28 cellular contexts compared by ENCODE assay signal in the genomic region with DNA sequence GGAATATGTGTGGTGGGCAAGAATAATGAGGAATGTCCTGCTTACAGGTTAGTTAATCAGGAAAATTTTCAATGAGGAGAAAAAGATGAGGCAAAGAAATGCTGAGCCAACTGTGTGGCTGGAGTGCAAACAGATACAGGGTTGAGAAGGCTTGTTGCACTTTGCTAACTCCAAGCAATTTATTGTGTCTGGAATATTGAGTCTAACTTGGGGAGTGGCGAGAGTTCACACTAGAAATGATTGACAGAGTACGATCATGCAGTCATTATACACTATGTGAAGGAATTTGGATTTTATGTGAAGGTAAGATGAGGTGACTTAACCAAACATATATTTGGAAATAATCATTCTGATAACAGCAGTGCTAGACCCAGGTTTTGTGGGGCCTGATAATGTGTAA.
"Had no signal": no experiment of that assay in that cellular context is flagged by ENCODE, and none has a peak within 500 bp of the region (broad histone marks: within the 10 kb centered on the region; RNA-seq: fewer than 3 reads in every experiment).

No MANE protein-coding gene starts in this region.

- H3K36me3 ChIP-seq: stomach, suprapubic skin, thoracic aorta, thyroid gland, tibial artery, tibial nerve, transverse colon, upper lobe of left lung, upper lobe of right lung, uterus, vagina had no signal

- H3K27me3 Mint-ChIP-seq: stimulated activated memory B cell treated with anti-CD40 and anti-IgM and Interleukin-4, amounts not matched to agents 10 μg/mL and 1 μg/mL and 100 μg/mL, for 72 hours; stimulated activated naive B cell treated with anti-CD40 and anti-IgM and Interleukin-4, amounts not matched to agents 10 μg/mL and 1 μg/mL and 100 μg/mL, for 72 hours; stimulated activated naive CD8-positive, alpha-beta T cell treated with anti-CD3 and anti-CD28 coated beads, Interleukin-15, Interleukin-2, amounts not matched to agents 100 ng/mL and 50 ng/mL, for 24 hours; type B pancreatic cell had no signal

- H3K4me1 Mint-ChIP-seq: stimulated activated effector memory CD8-positive, alpha-beta T cell treated with anti-CD3 and anti-CD28 coated beads, Interleukin-12 subunit alpha, Interleukin-12 subunit beta, amount 100 ng/mL, for 72 hours; stimulated activated memory B cell treated with anti-CD40 and anti-IgM and Interleukin-4, amounts not matched to agents 10 μg/mL and 1 μg/mL and 100 μg/mL, for 72 hours; stimulated activated naive B cell treated with anti-CD40 and anti-IgM and Interleukin-4, amounts not matched to agents 10 μg/mL and 1 μg/mL and 100 μg/mL, for 72 hours; stimulated activated naive CD8-positive, alpha-beta T cell treated with anti-CD3 and anti-CD28 coated beads, Interleukin-15, amount 100 ng/mL, for 72 hours had no signal

- H3K4me3 ChIP-seq: stomach, suprapubic skin, testis, thoracic aorta, thyroid gland, tibial artery, tibial nerve, transverse colon, upper lobe of left lung, upper lobe of right lung, uterus, vagina had no signal

- H3K4me3 Mint-ChIP-seq: stimulated activated effector memory CD8-positive, alpha-beta T cell treated with anti-CD3 and anti-CD28 coated beads, Interleukin-12 subunit alpha, Interleukin-12 subunit beta, amount 100 ng/mL, for 72 hours; stimulated activated memory B cell treated with anti-CD40 and anti-IgM and Interleukin-4, amounts not matched to agents 10 μg/mL and 1 μg/mL and 100 μg/mL, for 72 hours; stimulated activated naive B cell treated with anti-CD40 and anti-IgM and Interleukin-4, amounts not matched to agents 10 μg/mL and 1 μg/mL and 100 μg/mL, for 72 hours; stimulated activated naive CD8-positive, alpha-beta T cell treated with anti-CD3 and anti-CD28 coated beads, Interleukin-15, amount 100 ng/mL, for 72 hours; stimulated activated naive CD8-positive, alpha-beta T cell treated with anti-CD3 and anti-CD28 coated beads, Interleukin-15, Interleukin-2, amounts not matched to agents 100 ng/mL and 50 ng/mL, for 24 hours; type B pancreatic cell had no signal

- H3K27me3 ChIP-seq: stomach, suprapubic skin, testis, thyroid gland, tibial artery, tibial nerve, transverse colon, upper lobe of left lung, upper lobe of right lung, uterus, vagina had no signal

- H3K27ac ChIP-seq: stomach, suprapubic skin, testis, thoracic aorta, thyroid gland, tibial artery, tibial nerve, transverse colon, upper lobe of left lung, upper lobe of right lung, uterus, vagina had no signal

- H3K9me3 ChIP-seq: stomach, suprapubic skin, testis, thoracic aorta, thyroid gland, tibial artery, tibial nerve, transverse colon, upper lobe of left lung, upper lobe of right lung, uterus, vagina had no signal

- H3K27ac Mint-ChIP-seq: stimulated activated effector memory CD8-positive, alpha-beta T cell treated with anti-CD3 and anti-CD28 coated beads, Interleukin-12 subunit alpha, Interleukin-12 subunit beta, amount 100 ng/mL, for 72 hours; stimulated activated memory B cell treated with anti-CD40 and anti-IgM and Interleukin-4, amounts not matched to agents 10 μg/mL and 1 μg/mL and 100 μg/mL, for 72 hours; stimulated activated naive B cell treated with anti-CD40 and anti-IgM and Interleukin-4, amounts not matched to agents 10 μg/mL and 1 μg/mL and 100 μg/mL, for 72 hours; stimulated activated naive CD8-positive, alpha-beta T cell treated with anti-CD3 and anti-CD28 coated beads, Interleukin-15, amount 100 ng/mL, for 72 hours; stimulated activated naive CD8-positive, alpha-beta T cell treated with anti-CD3 and anti-CD28 coated beads, Interleukin-15, Interleukin-2, amounts not matched to agents 100 ng/mL and 50 ng/mL, for 24 hours; type B pancreatic cell had no signal

- ATAC-seq: stimulated activated effector memory CD8-positive, alpha-beta T cell treated with anti-CD3 and anti-CD28 coated beads, Interleukin-12 subunit alpha, Interleukin-12 subunit beta, amount 100 ng/mL, for 72 hours; stimulated activated memory B cell treated with anti-CD40 and anti-IgM and Interleukin-4, amounts not matched to agents 10 μg/mL and 1 μg/mL and 100 μg/mL, for 72 hours; stimulated activated naive B cell treated with anti-CD40 and anti-IgM and Interleukin-4, amounts not matched to agents 10 μg/mL and 1 μg/mL and 100 μg/mL, for 72 hours; stimulated activated naive CD8-positive, alpha-beta T cell treated with anti-CD3 and anti-CD28 coated beads, Interleukin-15, amount 100 ng/mL, for 72 hours; stimulated activated naive CD8-positive, alpha-beta T cell treated with anti-CD3 and anti-CD28 coated beads, Interleukin-15, Interleukin-2, amounts not matched to agents 100 U/mL and 50 U/mL, for 24 hours; upper lobe of right lung had no signal

- H3K4me1 ChIP-seq: stomach, suprapubic skin, testis, thyroid gland, tibial artery, tibial nerve, transverse colon, upper lobe of left lung, upper lobe of right lung, uterus, vagina had no signal

- H3K36me3 Mint-ChIP-seq: stimulated activated effector memory CD8-positive, alpha-beta T cell treated with anti-CD3 and anti-CD28 coated beads, Interleukin-12 subunit alpha, Interleukin-12 subunit beta, amount 100 ng/mL, for 72 hours; stimulated activated memory B cell treated with anti-CD40 and anti-IgM and Interleukin-4, amounts not matched to agents 10 μg/mL and 1 μg/mL and 100 μg/mL, for 72 hours; stimulated activated naive B cell treated with anti-CD40 and anti-IgM and Interleukin-4, amounts not matched to agents 10 μg/mL and 1 μg/mL and 100 μg/mL, for 72 hours; type B pancreatic cell had no signal

- DNase-seq: stimulated activated CD4-positive, alpha-beta T cell treated with anti-CD3 and anti-CD28 coated beads, Interleukin-2, amount 100 ng/mL, for 48 hours; stimulated activated CD4-positive, alpha-beta T cell treated with anti-CD3 and anti-CD28 coated beads, Interleukin-4, amount 100 ng/mL, for 1 hour; stimulated activated CD4-positive, alpha-beta T cell treated with anti-CD3 and anti-CD28 coated beads, Interleukin-4, amount 100 ng/mL, for 24 hours; stimulated activated CD4-positive, alpha-beta T cell treated with anti-CD3 and anti-CD28 coated beads, Interleukin-4, amount 100 ng/mL, for 4 hours; stimulated activated CD8-positive, alpha-beta memory T cell treated with anti-CD3 and anti-CD28 coated beads, Interleukin-4, amount 100 ng/mL, for 48 hours; stimulated activated naive B cell treated with anti-CD40 and anti-IgM and Interleukin-4, amounts not matched to agents 10 μg/mL and 1 μg/mL and 100 μg/mL, for 72 hours; stimulated activated naive CD4-positive, alpha-beta T cell; stimulated activated naive CD4-positive, alpha-beta T cell treated with Interleukin-2 at 50 U/mL for 16 hours; stimulated activated naive CD8-positive, alpha-beta T cell treated with anti-CD3 and anti-CD28 coated beads, Interleukin-15, amount 100 ng/mL, for 72 hours; stimulated activated naive CD8-positive, alpha-beta T cell treated with anti-CD3 and anti-CD28 coated beads, Interleukin-15, Interleukin-2, amounts not matched to agents 100 U/mL and 50 U/mL, for 24 hours; stomach; substantia nigra; testis; thyroid gland; tibial artery; transverse colon; trophoblast cell; upper lobe of left lung; upper lobe of right lung; uterus had no signal
